Comparison of ENCODE assay signal across 8 cellular contexts in the genomic region with DNA sequence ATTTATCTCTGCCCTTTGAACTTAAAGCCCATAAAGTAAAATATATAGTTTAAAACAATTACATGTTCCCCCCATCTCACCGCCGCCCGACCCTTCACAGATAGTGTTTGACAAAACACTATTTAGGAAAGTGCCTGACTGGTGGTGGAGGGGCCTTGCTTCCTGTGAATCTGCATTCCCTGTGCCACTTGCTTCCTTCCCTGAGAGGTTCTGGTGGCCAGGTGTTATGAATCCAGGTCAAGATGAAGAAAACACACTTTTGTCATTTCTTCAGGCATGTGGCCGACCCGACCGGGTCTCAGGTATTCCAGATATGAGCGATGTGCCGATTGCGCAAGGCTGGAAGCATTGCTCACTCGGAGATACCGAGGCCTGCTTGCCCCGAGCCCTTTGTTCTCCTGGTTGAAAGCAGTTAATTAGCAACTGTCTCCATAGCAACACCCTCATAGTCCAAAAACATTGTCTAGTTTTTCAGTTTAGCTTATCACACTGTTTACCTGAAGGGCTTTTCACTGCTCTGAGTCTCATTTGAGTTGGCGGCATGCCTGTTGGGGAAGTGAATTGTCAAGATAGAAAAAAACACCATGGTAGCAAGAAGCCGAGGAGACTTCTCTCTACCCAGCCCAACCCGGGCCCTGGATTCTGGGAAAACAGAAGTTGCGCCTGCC.
DNase-seq lines count a peak whose midpoint lies in the region; ATAC-seq and TF ChIP-seq lines count a peak whose summit lies in the region.

No MANE protein-coding gene starts in this region.

- peaks cover 9% of the 10 kb centered on the region for H3K9me3 Mint-ChIP-seq in glutamatergic neuron (ENCODE audit: unreplicated experiment)

- no peaks in the 10 kb centered on the region for H3K9me3 ChIP-seq in RWPE2 (ENCODE audit: severe bottlenecking)
- H3K9me3 ChIP-seq in sigmoid colon: no peaks in the 10 kb centered on the region

- peaks cover 5% of the 10 kb centered on the region for H3K27me3 Mint-ChIP-seq in glutamatergic neuron (ENCODE audit: unreplicated experiment)

- 14 to 49% methylated on average over 16 of the region's 16 CpGs for WGBS in sigmoid colon, 2 donors

- ATAC-seq in RWPE2 (ENCODE audit: low read depth): peak; percentile 83
- ATAC-seq in GM19467 (IDR thresholded peaks at IDR 0.05; ENCODE audit: unreplicated experiment): no peak
- no peak for ATAC-seq in HG03196 (IDR thresholded peaks at IDR 0.05; ENCODE audit: unreplicated experiment)
- ATAC-seq in GM21515 (IDR thresholded peaks at IDR 0.05; ENCODE audit: unreplicated experiment): no peak

- H3K36me3 ChIP-seq in RWPE2 (ENCODE audit: low read depth): 0 out of 2 replicates have a peak, but pooled peaks cover 4% of the 10 kb centered on the region
- no peaks in the 10 kb centered on the region for H3K36me3 ChIP-seq in sigmoid colon

- H3K27ac Mint-ChIP-seq in glutamatergic neuron (ENCODE audit: unreplicated experiment): peak overlapping the region; percentile 65

- H3K27ac ChIP-seq in RWPE2 (ENCODE audit: poor library complexity, severe bottlenecking): peak overlapping the region; percentile 94
- H3K27ac ChIP-seq in sigmoid colon: peak overlapping the region; percentile 73 to 81 (median 78)

- no peak overlapping the region for H3K4me3 Mint-ChIP-seq in glutamatergic neuron (ENCODE audit: unreplicated experiment)

- intact Hi-C loops in sigmoid colon (cut with DNase I): no loop called here

- no peak overlapping the region for H3K4me3 ChIP-seq in RWPE2 (ENCODE audit: severe bottlenecking)
- H3K4me3 ChIP-seq in sigmoid colon: no peak overlapping the region

- H3K4me1 ChIP-seq in RWPE2 (ENCODE audit: insufficient read depth, poor library complexity, severe bottlenecking) (peaks cover 81% of the 10 kb centered on the region), sigmoid colon (peaks cover 0 to 78% (median 67%) of the 10 kb centered on the region in 4 donors)

- no peak for TF ChIP-seq EP300 in sigmoid colon (IDR thresholded peaks at IDR 0.05)

- no peak for TF ChIP-seq POLR2A in sigmoid colon (IDR thresholded peaks at IDR 0.05)

- DNase-seq in SIG-M5 treated with dmso at 0.1 percent for 504 hours (lab: John Stamatoyannopoulos, UW; ENCODE audit: unreplicated experiment) (peak; percentile 42), SIG-M5 (lab: John Stamatoyannopoulos, UW) (no peak), RWPE2 (ENCODE audit: low spot score) (peak; percentile 97), glutamatergic neuron (no peak), sigmoid colon (peak; percentile 74)

- peaks cover 64% of the 10 kb centered on the region for H3K4me1 Mint-ChIP-seq in glutamatergic neuron (ENCODE audit: low read depth, unreplicated experiment)

- no peaks in the 10 kb centered on the region for H3K36me3 Mint-ChIP-seq in glutamatergic neuron (ENCODE audit: unreplicated experiment)

- TF ChIP-seq CTCF in RWPE2 (IDR thresholded peaks at IDR 0.05; ENCODE audit: poor library complexity, severe bottlenecking): no peak
- TF ChIP-seq CTCF in glutamatergic neuron (IDR thresholded peaks at IDR 0.05; ENCODE audit: partially characterized antibody, unreplicated experiment): no peak
- no peak for TF ChIP-seq CTCF in sigmoid colon (IDR thresholded peaks at IDR 0.05)

- H3K27me3 ChIP-seq in RWPE2 (ENCODE audit: insufficient read depth, poor library complexity, severe bottlenecking) (no peaks in the 10 kb centered on the region), sigmoid colon (no peaks in the 10 kb centered on the region)

Comparison
In these comparisons a context has a peak if more than half of its experiments do, and no peak if none do; other contexts are left out.
1. DNase-seq: peak in SIG-M5 treated with dmso at 0.1 percent for 504 hours (single experiment), RWPE2 (single experiment) and sigmoid colon (single experiment); none in SIG-M5 (single experiment) and glutamatergic neuron (single experiment).